In the genomic region with DNA sequence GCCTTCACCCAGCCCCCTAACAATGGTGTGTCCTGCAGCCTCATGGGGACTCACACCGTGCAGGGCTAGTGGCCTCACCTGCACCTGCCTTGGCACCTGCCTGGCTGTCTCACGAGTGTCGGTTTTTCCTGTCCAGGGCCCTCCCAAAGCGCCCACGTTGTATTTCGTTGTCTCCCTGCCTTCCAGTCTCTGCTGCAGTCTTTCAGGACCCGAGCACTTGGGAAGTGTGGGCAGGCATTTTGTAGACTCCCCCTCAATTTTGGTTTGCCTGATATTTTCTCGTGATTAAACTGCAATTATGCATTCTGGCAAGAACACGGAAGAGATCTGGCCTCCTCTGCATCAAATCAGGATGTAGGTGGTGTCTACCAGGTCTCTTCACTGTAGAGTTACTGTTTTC, we compare ENCODE assay signal across 17 cellular contexts. TPM values are rescaled to one million over a fixed set of nuclear protein-coding genes. Genes with fewer than 3 reads are reported as not detected.
DNase-seq lines count a peak whose midpoint lies in the region; ATAC-seq and TF ChIP-seq lines count a peak whose summit lies in the region.
"Had no signal": no experiment of that assay in that cellular context is flagged by ENCODE, and none has a peak within 500 bp of the region (broad histone marks: within the 10 kb centered on the region; RNA-seq: fewer than 3 reads in every experiment).

No MANE protein-coding gene starts in this region.

- no peak overlapping the region for H3K27ac ChIP-seq in naive thymus-derived CD4-positive, alpha-beta T cell (ENCODE audit: low read depth, low read length)
- H3K27ac ChIP-seq: A549 had no signal

- ATAC-seq in natural killer cell treated with Interleukin-12 subunit alpha and Interleukin-12 subunit beta and Interleukin-15 and Interleukin-18, amount 100 ng/mL, for 72 hours, result no peak
- ATAC-seq in natural killer cell, result no peak
- ATAC-seq in naive thymus-derived CD4-positive, alpha-beta T cell, result no peak
- ATAC-seq: A549, GM12878 had no signal

- CTCF ChIA-PET in activated CD4-positive, alpha-beta memory T cell treated with anti-CD3 and anti-CD28 coated beads, Interleukin-2, amount 10 ng/mL, durations not matched to agents 7 days and 5 days (lab: Charles Lee), result no interaction called here
- CTCF ChIA-PET in activated CD4-positive, alpha-beta memory T cell treated with anti-CD3 and anti-CD28 coated beads for 36 hours (lab: Charles Lee), result no interaction called here
- CTCF ChIA-PET in naive thymus-derived CD4-positive, alpha-beta T cell (lab: Charles Lee), result no interaction called here

- H3K4me1 Mint-ChIP-seq in activated CD4-positive, alpha-beta memory T cell treated with anti-CD3 and anti-CD28 coated beads, Interleukin-2, amount 10 ng/mL, durations not matched to agents 7 days and 5 days, result peaks cover 24% of the 10 kb centered on the region
- peaks cover 18% of the 10 kb centered on the region for H3K4me1 Mint-ChIP-seq in activated CD4-positive, alpha-beta memory T cell treated with anti-CD3 and anti-CD28 coated beads for 36 hours (ENCODE audit: low read depth)
- peaks cover 7 to 10% of the 10 kb centered on the region in 2 donors for H3K4me1 Mint-ChIP-seq in natural killer cell treated with Interleukin-12 subunit alpha and Interleukin-12 subunit beta and Interleukin-15 and Interleukin-18, amount 100 ng/mL, for 72 hours (ENCODE audit: low read depth in 2 of 2)
- peaks cover 10 to 13% of the 10 kb centered on the region in 2 donors for H3K4me1 Mint-ChIP-seq in natural killer cell
- peaks cover 19 to 41% (median 30%) of the 10 kb centered on the region in 7 donors for H3K4me1 Mint-ChIP-seq in naive thymus-derived CD4-positive, alpha-beta T cell
- H3K4me1 Mint-ChIP-seq: CD14-positive monocyte had no signal

- H3K4me3 Mint-ChIP-seq in activated CD4-positive, alpha-beta memory T cell treated with anti-CD3 and anti-CD28 coated beads, Interleukin-2, amount 10 ng/mL, durations not matched to agents 7 days and 5 days, result no peak overlapping the region
- no peak overlapping the region for H3K4me3 Mint-ChIP-seq in activated CD4-positive, alpha-beta memory T cell treated with anti-CD3 and anti-CD28 coated beads for 36 hours
- H3K4me3 Mint-ChIP-seq in natural killer cell treated with Interleukin-12 subunit alpha and Interleukin-12 subunit beta and Interleukin-15 and Interleukin-18, amount 100 ng/mL, for 72 hours, result no peak overlapping the region
- no peak overlapping the region for H3K4me3 Mint-ChIP-seq in natural killer cell
- H3K4me3 Mint-ChIP-seq in naive thymus-derived CD4-positive, alpha-beta T cell, result peak overlapping the region in 2 of 10 donors; percentile 10 to 29
- H3K4me3 Mint-ChIP-seq: CD14-positive monocyte, H9 had no signal

- no peaks in the 10 kb centered on the region for H3K9me3 Mint-ChIP-seq in activated CD4-positive, alpha-beta memory T cell treated with anti-CD3 and anti-CD28 coated beads, Interleukin-2, amount 10 ng/mL, durations not matched to agents 7 days and 5 days
- H3K9me3 Mint-ChIP-seq in activated CD4-positive, alpha-beta memory T cell treated with anti-CD3 and anti-CD28 coated beads for 36 hours, result no peaks in the 10 kb centered on the region
- no peaks in the 10 kb centered on the region for H3K9me3 Mint-ChIP-seq in natural killer cell treated with Interleukin-12 subunit alpha and Interleukin-12 subunit beta and Interleukin-15 and Interleukin-18, amount 100 ng/mL, for 72 hours
- H3K9me3 Mint-ChIP-seq in natural killer cell, result no peaks in the 10 kb centered on the region
- no peaks in the 10 kb centered on the region for H3K9me3 Mint-ChIP-seq in naive thymus-derived CD4-positive, alpha-beta T cell

- no peak for DNase-seq in activated CD4-positive, alpha-beta memory T cell treated with anti-CD3 and anti-CD28 coated beads, Interleukin-2, amount 10 ng/mL, durations not matched to agents 7 days and 5 days
- no peak for DNase-seq in activated CD4-positive, alpha-beta memory T cell treated with anti-CD3 and anti-CD28 coated beads for 36 hours
- DNase-seq in natural killer cell treated with Interleukin-12 subunit alpha and Interleukin-12 subunit beta and Interleukin-15 and Interleukin-18, amount 100 ng/mL, for 72 hours (ENCODE audit: low spot score), result peak; percentile 38
- DNase-seq in natural killer cell, result no peak
- no peak for DNase-seq in naive thymus-derived CD4-positive, alpha-beta T cell
- DNase-seq in stimulated activated naive CD4-positive, alpha-beta T cell (lab: John Stamatoyannopoulos, UW), result no peak
- DNase-seq in COLO668 (lab: John Stamatoyannopoulos, UW; ENCODE audit: unreplicated experiment), result no peak
- DNase-seq in NCI-H510A (lab: John Stamatoyannopoulos, UW), result no peak
- DNase-seq: DMS79, H9, NCI-H1417 treated with DMSO at 0.1 percent for 48 hours, NCI-H2029, NCI-H524 treated with DMSO at 0.1 percent for 48 hours had no signal

- POLR2A ChIA-PET in activated CD4-positive, alpha-beta memory T cell treated with anti-CD3 and anti-CD28 coated beads, Interleukin-2, amount 10 ng/mL, durations not matched to agents 7 days and 5 days (lab: Charles Lee), result no interaction called here
- POLR2A ChIA-PET in activated CD4-positive, alpha-beta memory T cell treated with anti-CD3 and anti-CD28 coated beads for 36 hours (lab: Charles Lee), result no interaction called here
- POLR2A ChIA-PET in naive thymus-derived CD4-positive, alpha-beta T cell (lab: Charles Lee), result no interaction called here

- H3K9me3 ChIP-seq in naive thymus-derived CD4-positive, alpha-beta T cell (ENCODE audit: control insufficient read depth in 2 of 3, low read length in 3 of 3), result no peaks in the 10 kb centered on the region
- H3K9me3 ChIP-seq: A549 had no signal

- no peak overlapping the region for H3K4me3 ChIP-seq in naive thymus-derived CD4-positive, alpha-beta T cell (ENCODE audit: low read length)
- H3K4me3 ChIP-seq: A549, GM12878 had no signal

- peak overlapping the region; percentile 50 for H3K27ac Mint-ChIP-seq in activated CD4-positive, alpha-beta memory T cell treated with anti-CD3 and anti-CD28 coated beads, Interleukin-2, amount 10 ng/mL, durations not matched to agents 7 days and 5 days
- no peak overlapping the region for H3K27ac Mint-ChIP-seq in activated CD4-positive, alpha-beta memory T cell treated with anti-CD3 and anti-CD28 coated beads for 36 hours
- H3K27ac Mint-ChIP-seq in natural killer cell treated with Interleukin-12 subunit alpha and Interleukin-12 subunit beta and Interleukin-15 and Interleukin-18, amount 100 ng/mL, for 72 hours, result no peak overlapping the region
- H3K27ac Mint-ChIP-seq in natural killer cell, result no peak overlapping the region
- peak overlapping the region in 7 of 9 donors; percentile 6 to 84 (median 77) for H3K27ac Mint-ChIP-seq in naive thymus-derived CD4-positive, alpha-beta T cell
- H3K27ac Mint-ChIP-seq: CD14-positive monocyte, H9 had no signal

- intact Hi-C loops in activated CD4-positive, alpha-beta memory T cell treated with anti-CD3 and anti-CD28 coated beads for 36 hours (cut with micrococcal nuclease), result no loop called here
- intact Hi-C loops in natural killer cell (cut with micrococcal nuclease), result no loop called here
- intact Hi-C loops in naive thymus-derived CD4-positive, alpha-beta T cell (cut with micrococcal nuclease), result loop anchor here in 1 of 2 donors (2.0 kb wide), 1 partner anchor 15 kb away; no protein-coding TSS in a partner anchor

- H3K27me3 Mint-ChIP-seq in activated CD4-positive, alpha-beta memory T cell treated with anti-CD3 and anti-CD28 coated beads, Interleukin-2, amount 10 ng/mL, durations not matched to agents 7 days and 5 days, result no peaks in the 10 kb centered on the region
- H3K27me3 Mint-ChIP-seq in activated CD4-positive, alpha-beta memory T cell treated with anti-CD3 and anti-CD28 coated beads for 36 hours, result no peaks in the 10 kb centered on the region
- no peaks in the 10 kb centered on the region for H3K27me3 Mint-ChIP-seq in natural killer cell treated with Interleukin-12 subunit alpha and Interleukin-12 subunit beta and Interleukin-15 and Interleukin-18, amount 100 ng/mL, for 72 hours
- no peaks in the 10 kb centered on the region for H3K27me3 Mint-ChIP-seq in natural killer cell (ENCODE audit: low read depth in 2 of 2)
- H3K27me3 Mint-ChIP-seq in naive thymus-derived CD4-positive, alpha-beta T cell, result no peaks in the 10 kb centered on the region

- no peak for TF ChIP-seq CTCF in natural killer cell (IDR thresholded peaks at IDR 0.05)

- peaks cover 28% of the 10 kb centered on the region for H3K36me3 Mint-ChIP-seq in activated CD4-positive, alpha-beta memory T cell treated with anti-CD3 and anti-CD28 coated beads, Interleukin-2, amount 10 ng/mL, durations not matched to agents 7 days and 5 days (ENCODE audit: low read depth)
- H3K36me3 Mint-ChIP-seq in activated CD4-positive, alpha-beta memory T cell treated with anti-CD3 and anti-CD28 coated beads for 36 hours, result peaks cover 9% of the 10 kb centered on the region
- no peaks in the 10 kb centered on the region for H3K36me3 Mint-ChIP-seq in natural killer cell treated with Interleukin-12 subunit alpha and Interleukin-12 subunit beta and Interleukin-15 and Interleukin-18, amount 100 ng/mL, for 72 hours
- H3K36me3 Mint-ChIP-seq in natural killer cell, result no peaks in the 10 kb centered on the region
- H3K36me3 Mint-ChIP-seq in naive thymus-derived CD4-positive, alpha-beta T cell, result peaks cover 0 to 16% (median 9%) of the 10 kb centered on the region in 5 donors

- peaks cover 0 to 26% (median 4%) of the 10 kb centered on the region in 3 experiments for H3K36me3 ChIP-seq in naive thymus-derived CD4-positive, alpha-beta T cell (ENCODE audit: control insufficient read depth in 2 of 3, insufficient read depth in 3 of 3, low read length in 3 of 3)

- H3K4me1 ChIP-seq in naive thymus-derived CD4-positive, alpha-beta T cell (ENCODE audit: control insufficient read depth in 2 of 2, insufficient read depth in 2 of 2, low read length in 2 of 2), result peaks cover 3 to 16% of the 10 kb centered on the region in 2 donors
- H3K4me1 ChIP-seq: A549 had no signal

- H3K27me3 ChIP-seq in naive thymus-derived CD4-positive, alpha-beta T cell (ENCODE audit: control insufficient read depth in 2 of 2, insufficient read depth in 2 of 2, low read length in 2 of 2), result no peaks in the 10 kb centered on the region

RNA-seq across cellular contexts. Expression of gene BNIP3, which starts 17.9 kb away (rescaled TPM):
- 10 to 100 TPM; 60.2 to 62.3 TPM for total RNA-seq in activated CD4-positive, alpha-beta memory T cell treated with anti-CD3 and anti-CD28 coated beads, Interleukin-2, amount 10 ng/mL, durations not matched to agents 7 days and 5 days
- 10 to 100 TPM; 84.9 to 86.9 TPM for total RNA-seq in activated CD4-positive, alpha-beta memory T cell treated with anti-CD3 and anti-CD28 coated beads for 36 hours
- total RNA-seq in natural killer cell treated with Interleukin-12 subunit alpha and Interleukin-12 subunit beta and Interleukin-15 and Interleukin-18, amount 100 ng/mL, for 72 hours, result 10 to 100 TPM; 20.5 to 82.2 TPM
- 10 to 100 TPM in 2 of 3 donors, 1 to 10 TPM in 1; 9.9 to 12.9 (median 12.1) TPM for total RNA-seq in natural killer cell
- total RNA-seq in naive thymus-derived CD4-positive, alpha-beta T cell, result 10 to 100 TPM; 17.7 to 81.7 (median 39.3) TPM
- 10 to 100 TPM; 40.5 to 41.5 TPM for polyA plus RNA-seq in naive thymus-derived CD4-positive, alpha-beta T cell
- total RNA-seq: HT-29 had no signal

Comparison
In these comparisons a context has a peak if more than half of its experiments do, and no peak if none do; other contexts are left out.
1. H3K27ac Mint-ChIP-seq: peak in activated CD4-positive, alpha-beta memory T cell treated with anti-CD3 and anti-CD28 coated beads, Interleukin-2, amount 10 ng/mL, durations not matched to agents 7 days and 5 days (single experiment) and naive thymus-derived CD4-positive, alpha-beta T cell (7 of 9); none in activated CD4-positive, alpha-beta memory T cell treated with anti-CD3 and anti-CD28 coated beads for 36 hours (single experiment), natural killer cell treated with Interleukin-12 subunit alpha and Interleukin-12 subunit beta and Interleukin-15 and Interleukin-18, amount 100 ng/mL, for 72 hours (0 of 2) and natural killer cell (0 of 2).